ENCODE assay signal across 15 cellular contexts in the genomic region with DNA sequence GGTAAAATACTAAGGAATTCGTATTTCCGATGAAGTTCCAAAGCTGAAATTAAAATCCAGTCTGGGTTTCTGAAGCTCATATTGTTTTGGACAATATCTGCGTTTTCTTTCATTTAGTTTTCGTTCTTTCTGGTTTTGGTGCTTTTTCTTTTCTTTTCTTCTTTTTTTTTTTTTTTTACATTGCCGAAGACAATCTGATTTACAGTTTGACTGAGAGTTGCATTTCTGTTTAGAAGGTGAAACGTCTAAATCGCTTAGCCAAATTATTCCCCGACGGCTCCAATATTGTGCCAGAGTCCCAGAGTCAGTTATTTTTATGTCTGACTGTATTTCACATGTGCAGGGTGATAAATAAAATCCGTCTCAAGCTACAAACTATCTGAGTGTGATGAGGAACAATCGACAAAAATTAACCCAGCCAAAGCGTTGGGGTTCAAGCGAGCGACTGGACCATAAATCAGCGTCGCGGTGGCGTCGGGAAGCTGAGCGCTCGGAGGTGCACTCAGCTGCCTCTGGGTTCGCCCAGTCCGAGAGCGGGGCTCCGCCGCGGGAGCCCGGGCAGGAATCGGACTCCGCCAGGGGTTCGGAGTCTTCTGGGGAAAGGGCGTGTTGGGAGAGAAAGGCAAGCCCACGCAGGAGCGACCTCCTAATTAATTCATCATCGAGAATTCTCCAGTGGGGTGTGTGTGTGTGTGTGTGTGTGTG. TPM values are rescaled to one million over a fixed set of nuclear protein-coding genes. Genes with fewer than 3 reads are reported as not detected.
A peak's percentile ranks its signal among the peaks of the same experiment; 100 is the strongest.
DNase-seq lines count a peak whose midpoint lies in the region; ATAC-seq, FAIRE-seq and TF ChIP-seq lines count a peak whose summit lies in the region.
"Had no signal": no experiment of that assay in that cellular context is flagged by ENCODE, and none has a peak within 500 bp of the region (broad histone marks: within the 10 kb centered on the region; RNA-seq: fewer than 3 reads in every experiment).

No MANE protein-coding gene starts in this region.

- H3K9me3 Mint-ChIP-seq in natural killer cell treated with Interleukin-12 subunit alpha and Interleukin-12 subunit beta and Interleukin-15 and Interleukin-18, amount 100 ng/mL, for 72 hours, result peaks cover 5% of the 10 kb centered on the region
- H3K9me3 Mint-ChIP-seq: activated T-cell treated with anti-CD3 and anti-CD28 coated beads, Interleukin-2, amount 50 U/mL, for 24 hours had no signal

- no TSS peak for BruUV-seq in mammary epithelial cell (replicated peaks; lab: Mats Ljungman, UMichigan)

- H3K36me3 ChIP-seq in breast epithelium (no peaks in the 10 kb centered on the region), mammary epithelial cell (ENCODE audit: insufficient read depth, low read length) (no peaks in the 10 kb centered on the region), kidney (ENCODE audit: control insufficient read depth in 1 of 2, insufficient read depth in 2 of 2, low read length in 2 of 2) (no peaks in the 10 kb centered on the region), aorta (ENCODE audit: control insufficient read depth in 1 of 2, insufficient read depth in 2 of 2, low read length in 1 of 2) (no peaks in the 10 kb centered on the region)
- H3K36me3 ChIP-seq in effector memory CD4-positive, alpha-beta T cell (ENCODE audit: control insufficient read depth, insufficient read depth, low read length), result no peaks in the 10 kb centered on the region
- H3K36me3 ChIP-seq: BLaER1 treated with 17β-estradiol and CSF1 and Interleukin-3, amounts not matched to agents 10 nM and 100 nM; cardiac muscle cell; esophagus muscularis mucosa had no signal

- no peak overlapping the region for H2AFZ ChIP-seq in mammary epithelial cell (ENCODE audit: low read depth, low read length)

- H3K4me3 ChIP-seq in breast epithelium (peak overlapping the region; percentile 41 to 73 (median 52)), mammary epithelial cell (replicated peaks in 1 of 3; ENCODE audit: insufficient read depth in 1 of 3, low read depth in 2 of 3, low read length in 3 of 3) (no peak overlapping the region), coronary artery (peak overlapping the region; percentile 78), kidney (ENCODE audit: low read length in 2 of 2) (no peak overlapping the region), aorta (ENCODE audit: low read length in 2 of 2) (peak overlapping the region; percentile 22 to 55)
- no peak overlapping the region for H3K4me3 ChIP-seq in effector memory CD4-positive, alpha-beta T cell (ENCODE audit: insufficient read depth, low read depth, low read length, poor library complexity, severe bottlenecking)

- no peaks in the 10 kb centered on the region for H3K4me1 Mint-ChIP-seq in natural killer cell treated with Interleukin-12 subunit alpha and Interleukin-12 subunit beta and Interleukin-15 and Interleukin-18, amount 100 ng/mL, for 72 hours (ENCODE audit: low read depth in 2 of 2)
- H3K4me1 Mint-ChIP-seq: IgD-negative memory B cell had no signal

- intact Hi-C loops in breast epithelium (cut with DNase I; ENCODE audit: low total_unique reads) (no loop called here), mammary epithelial cell (cut with micrococcal nuclease) (loop anchor here (5.0 kb wide), 1 partner anchor 550 kb away; no protein-coding TSS in a partner anchor), kidney (cut with DNase I) (no loop called here), aorta (cut with DNase I) (loop anchor here in 1 of 2 donors (5.0 to 10.0 kb wide), 4 partner anchors 345 to 552 kb away; no protein-coding TSS in a partner anchor)

- H3K4me1 ChIP-seq in breast epithelium (no peaks in the 10 kb centered on the region), mammary epithelial cell (ENCODE audit: insufficient read depth, low read length) (peaks cover 13% of the 10 kb centered on the region), kidney (ENCODE audit: control insufficient read depth in 1 of 2, insufficient read depth in 1 of 2, low read depth in 1 of 2, low read length in 2 of 2) (no peaks in the 10 kb centered on the region), aorta (ENCODE audit: control insufficient read depth in 1 of 2, insufficient read depth in 2 of 2, low read length in 2 of 2) (no peaks in the 10 kb centered on the region)
- H3K4me1 ChIP-seq in effector memory CD4-positive, alpha-beta T cell (ENCODE audit: control insufficient read depth, insufficient read depth, low read length, poor library complexity, severe bottlenecking), result no peaks in the 10 kb centered on the region
- H3K4me1 ChIP-seq: BLaER1 treated with 17β-estradiol and CSF1 and Interleukin-3, amounts not matched to agents 10 nM and 100 nM had no signal

- H3K4me2 ChIP-seq in mammary epithelial cell (ENCODE audit: insufficient read depth, low read depth, low read length), result no peak overlapping the region

- ATAC-seq in aorta (ENCODE audit: low FRiP score), result peak; percentile 49
- ATAC-seq in natural killer cell treated with Interleukin-12 subunit alpha and Interleukin-12 subunit beta and Interleukin-15 and Interleukin-18, amount 100 ng/mL, for 72 hours, result no peak

- 15% methylated on average over 31 of the region's 35 CpGs for WGBS in mammary epithelial cell (ENCODE audit: low coverage, missing lambda C conversion rate)
- 12 to 13% methylated on average over 35 of the region's 35 CpGs for WGBS in aorta, 2 donors

- DNase-seq in breast epithelium (ENCODE audit: low spot score in 2 of 2) (no peak), mammary epithelial cell (no peak), coronary artery (ENCODE audit: low spot score) (no peak), kidney (peak; percentile 49), aorta (peak in 1 of 2 donors; percentile 80), epidermal melanocyte (ENCODE audit: insufficient read length, low spot score) (no peak)
- no peak for DNase-seq in effector memory CD4-positive, alpha-beta T cell
- DNase-seq in natural killer cell treated with Interleukin-12 subunit alpha and Interleukin-12 subunit beta and Interleukin-15 and Interleukin-18, amount 100 ng/mL, for 72 hours (ENCODE audit: low spot score), result no peak
- DNase-seq: activated T-cell treated with anti-CD3 and anti-CD28 coated beads, Interleukin-2, amount 50 U/mL, for 24 hours; NCI-H146 had no signal

- H4K20me1 ChIP-seq in mammary epithelial cell (ENCODE audit: insufficient read depth, low read length), result peaks cover 1% of the 10 kb centered on the region
- H4K20me1 ChIP-seq: BLaER1 treated with 17β-estradiol and CSF1 and Interleukin-3, amounts not matched to agents 10 nM and 100 nM had no signal

- TF ChIP-seq CTCF in breast epithelium (IDR thresholded peaks at IDR 0.05), result no peak
- no peak for TF ChIP-seq CTCF in mammary epithelial cell (conservative IDR thresholded peaks at IDR 0.05 in 1 of 2, IDR thresholded peaks at IDR 0.05 in 1 of 2; ENCODE audit: extremely low read depth in 1 of 2, insufficient read depth in 1 of 2, low read depth in 1 of 2, low read length in 2 of 2)
- no peak for TF ChIP-seq CTCF in coronary artery (IDR thresholded peaks at IDR 0.05)
- no peak for TF ChIP-seq CTCF in kidney (IDR thresholded peaks at IDR 0.05; ENCODE audit: borderline replicate concordance, extremely low read depth, insufficient read depth)

- H3K36me3 Mint-ChIP-seq in natural killer cell treated with Interleukin-12 subunit alpha and Interleukin-12 subunit beta and Interleukin-15 and Interleukin-18, amount 100 ng/mL, for 72 hours, result peaks cover 9% of the 10 kb centered on the region
- H3K36me3 Mint-ChIP-seq: IgD-negative memory B cell had no signal

- H3K27ac Mint-ChIP-seq in natural killer cell treated with Interleukin-12 subunit alpha and Interleukin-12 subunit beta and Interleukin-15 and Interleukin-18, amount 100 ng/mL, for 72 hours, result no peak overlapping the region
- H3K27ac Mint-ChIP-seq: activated T-cell treated with anti-CD3 and anti-CD28 coated beads, Interleukin-2, amount 50 U/mL, for 24 hours had no signal

- no peak for FAIRE-seq in kidney (lab: Jason Lieb, UNC)
- FAIRE-seq: islet of Langerhans had no signal

- peak overlapping the region; percentile 59 to 90 for H3K27ac ChIP-seq in breast epithelium
- no peak overlapping the region for H3K27ac ChIP-seq in mammary epithelial cell (ENCODE audit: insufficient read depth, low read depth, low read length)
- H3K27ac ChIP-seq in coronary artery, result peak overlapping the region; percentile 83 to 92
- no peak overlapping the region for H3K27ac ChIP-seq in kidney (ENCODE audit: low read depth in 2 of 2, low read length in 2 of 2)
- H3K27ac ChIP-seq in aorta (ENCODE audit: low read depth in 1 of 2, low read length in 2 of 2), result peak overlapping the region; percentile 83 to 89
- H3K27ac ChIP-seq in effector memory CD4-positive, alpha-beta T cell (ENCODE audit: insufficient read depth, low read length, poor library complexity, severe bottlenecking), result no peak overlapping the region
- H3K27ac ChIP-seq: BLaER1 treated with 17β-estradiol and CSF1 and Interleukin-3, amounts not matched to agents 10 nM and 100 nM; cardiac muscle cell had no signal

- H3K27me3 ChIP-seq in breast epithelium (peaks cover 0 to 84% of the 10 kb centered on the region in 2 donors), mammary epithelial cell (ENCODE audit: insufficient read depth, low read length) (peaks cover 64% of the 10 kb centered on the region), aorta (ENCODE audit: control insufficient read depth in 1 of 2, insufficient read depth in 2 of 2, low read length in 1 of 2) (no peaks in the 10 kb centered on the region)
- peaks cover 32% of the 10 kb centered on the region for H3K27me3 ChIP-seq in effector memory CD4-positive, alpha-beta T cell (replicated peaks; ENCODE audit: control insufficient read depth, insufficient read depth, low read length, poor library complexity, severe bottlenecking)

- no peak overlapping the region for H3K9ac ChIP-seq in mammary epithelial cell (ENCODE audit: insufficient read depth, low read length)
- H3K9ac ChIP-seq in kidney (ENCODE audit: low read length in 2 of 2), result no peak overlapping the region
- H3K9ac ChIP-seq: BLaER1 treated with 17β-estradiol and CSF1 and Interleukin-3, amounts not matched to agents 10 nM and 100 nM had no signal

- in situ Hi-C loops in mammary epithelial cell (cut with MboI; ENCODE audit: low sequenced_read_pairs in 2 of 2), result no loop called here

- no peak overlapping the region for H3K4me3 Mint-ChIP-seq in natural killer cell treated with Interleukin-12 subunit alpha and Interleukin-12 subunit beta and Interleukin-15 and Interleukin-18, amount 100 ng/mL, for 72 hours
- H3K4me3 Mint-ChIP-seq: activated T-cell treated with anti-CD3 and anti-CD28 coated beads, Interleukin-2, amount 50 U/mL, for 24 hours had no signal

- CTCF ChIA-PET in mammary epithelial cell (lab: Charles Lee; ENCODE audit: low non-redundant PET), result no interaction called here

- no peaks in the 10 kb centered on the region for H3K9me3 ChIP-seq in breast epithelium
- H3K9me3 ChIP-seq in mammary epithelial cell (replicated peaks; ENCODE audit: insufficient read depth, low read length), result no peaks in the 10 kb centered on the region
- peaks cover 0 to 3% of the 10 kb centered on the region in 2 donors for H3K9me3 ChIP-seq in kidney (ENCODE audit: control insufficient read depth in 1 of 2, low read length in 2 of 2)
- H3K9me3 ChIP-seq in aorta (ENCODE audit: control insufficient read depth, low read length), result no peaks in the 10 kb centered on the region
- H3K9me3 ChIP-seq in effector memory CD4-positive, alpha-beta T cell (ENCODE audit: control insufficient read depth, low read length), result no peaks in the 10 kb centered on the region
- H3K9me3 ChIP-seq: esophagus muscularis mucosa had no signal

- TF ChIP-seq POLR2A in breast epithelium (IDR thresholded peaks at IDR 0.05), result no peak

- no peaks in the 10 kb centered on the region for H3K79me2 ChIP-seq in mammary epithelial cell (ENCODE audit: insufficient read depth, low read length)

- dilution Hi-C loops in mammary epithelial cell (cut with HindIII; ENCODE audit: low sequenced_read_pairs), result no loop called here

- H3K27me3 Mint-ChIP-seq in natural killer cell treated with Interleukin-12 subunit alpha and Interleukin-12 subunit beta and Interleukin-15 and Interleukin-18, amount 100 ng/mL, for 72 hours, result peaks cover 55 to 63% of the 10 kb centered on the region in 2 donors

RNA-seq across cellular contexts. Expression of a gene that starts 8.2 kb away (rescaled TPM):
- total RNA-seq in breast epithelium (10 to 100 TPM in 2 of 3 donors, 1 to 10 TPM in 1; 8.8 to 20.6 (median 17.0) TPM), mammary epithelial cell (not detected), kidney (4.1 TPM), aorta (10 to 100 TPM; 58.6 to 75.2 TPM)
- polyA plus RNA-seq in mammary epithelial cell (0.06 TPM), kidney (ENCODE audit: insufficient read depth, low read depth, low replicate concordance) (not detected), aorta (10 to 100 TPM; 11.0 to 78.8 TPM)
- 1.8 TPM for polyA minus RNA-seq in mammary epithelial cell
- total RNA-seq in natural killer cell treated with Interleukin-12 subunit alpha and Interleukin-12 subunit beta and Interleukin-15 and Interleukin-18, amount 100 ng/mL, for 72 hours, result not detected
- polyA plus RNA-seq: IgD-negative memory B cell had no signal

Comparison
In these comparisons a context has a peak if more than half of its experiments do, and no peak if none do; other contexts are left out.
1. H3K27ac ChIP-seq: peak in breast epithelium (2 of 2), coronary artery (2 of 2) and aorta (2 of 2); none in mammary epithelial cell (single experiment), kidney (0 of 2) and effector memory CD4-positive, alpha-beta T cell (single experiment).
2. H3K4me3 ChIP-seq: peak in breast epithelium (3 of 3), coronary artery (single experiment) and aorta (2 of 2); none in mammary epithelial cell (0 of 3), kidney (0 of 2) and effector memory CD4-positive, alpha-beta T cell (single experiment).